ENCODE assay signal across 15 cellular contexts in genomic region chr9:137001857-137002645, GRCh38. TPM values are rescaled to one million over a fixed set of nuclear protein-coding genes. Genes with fewer than 3 reads are reported as not detected.
A peak's percentile ranks its signal among the peaks of the same experiment; 100 is the strongest.
DNase-seq lines count a peak whose midpoint lies in the region; TF ChIP-seq lines count a peak whose summit lies in the region.
"Had no signal": no experiment of that assay in that cellular context is flagged by ENCODE, and none has a peak within 500 bp of the region (broad histone marks: within the 10 kb centered on the region; RNA-seq: fewer than 3 reads in every experiment).

No MANE protein-coding gene starts in this region.

- H3K9me3 ChIP-seq in HEK293 (ENCODE audit: control insufficient read depth, insufficient read depth, low read depth, low read length) (no peaks in the 10 kb centered on the region), mesenchymal stem cell (ENCODE audit: control insufficient read depth, low read length) (no peaks in the 10 kb centered on the region), adrenal gland (replicated peaks in 1 of 3) (no peaks in the 10 kb centered on the region), prostate gland (no peaks in the 10 kb centered on the region)
- H3K9me3 ChIP-seq: BE2C, Caco-2 had no signal

- H2BK15ac ChIP-seq in mesenchymal stem cell (ENCODE audit: low read depth, poor library complexity, severe bottlenecking), result peak overlapping the region; percentile 67

- POLR2A ChIA-PET in HEK293 (lab: Yijun Ruan, JAX), result interaction anchor here (0.7 to 4.7 kb wide), 2 partner anchors 9 to 62 kb away, joined by 4 to 25 read pairs; partner anchors contain the start of gene PAXX

- H3K27me3 ChIP-seq in mesenchymal stem cell (ENCODE audit: control insufficient read depth in 1 of 2, insufficient read depth in 1 of 2, low read length in 2 of 2) (peaks cover 0 to 3% of the 10 kb centered on the region in 2 experiments), adrenal gland (no peaks in the 10 kb centered on the region), prostate gland (replicated peaks; ENCODE audit: insufficient read depth) (no peaks in the 10 kb centered on the region)
- H3K27me3 ChIP-seq: BE2C had no signal

- H3K14ac ChIP-seq in mesenchymal stem cell (ENCODE audit: low read length in 2 of 2), result no peak overlapping the region

- H2AK5ac ChIP-seq in mesenchymal stem cell (ENCODE audit: low read length, severe bottlenecking), result no peak overlapping the region

- H3K79me1 ChIP-seq in mesenchymal stem cell (replicated peaks; ENCODE audit: low read length, poor library complexity, severe bottlenecking), result no peaks in the 10 kb centered on the region

- WGBS in mesenchymal stem cell, result 93% methylated on average over 17 of the region's 20 CpGs
- WGBS in adrenal gland, 4 donors, result 83 to 88% (median 85%) methylated on average over 13 to 20 of the region's 20 CpGs
- 84% methylated on average over 20 of the region's 20 CpGs for WGBS in prostate gland

- TF ChIP-seq POLR2A in adrenal gland (IDR thresholded peaks at IDR 0.05) (no peak), prostate gland (IDR thresholded peaks at IDR 0.05) (no peak)

- H3K4me2 ChIP-seq in mesenchymal stem cell (ENCODE audit: low read length, poor library complexity, severe bottlenecking), result no peak overlapping the region

- no peak overlapping the region for H2BK120ac ChIP-seq in mesenchymal stem cell (ENCODE audit: low read depth, low read length)

- no peak overlapping the region for H3K9ac ChIP-seq in mesenchymal stem cell (ENCODE audit: low read length)

- peak overlapping the region in 1 of 2 experiments; percentile 31 for H3K4ac ChIP-seq in mesenchymal stem cell (ENCODE audit: low read depth in 1 of 2, low read length in 2 of 2)

- no peak overlapping the region for H4K8ac ChIP-seq in mesenchymal stem cell (ENCODE audit: low read length)

- peak overlapping the region in 1 of 2 experiments; percentile 35 for H2BK12ac ChIP-seq in mesenchymal stem cell (ENCODE audit: low read length in 2 of 2)

- H3K18ac ChIP-seq in mesenchymal stem cell (ENCODE audit: low read depth in 1 of 2, low read length in 2 of 2), result no peak overlapping the region

- no peaks in the 10 kb centered on the region for H3K36me3 ChIP-seq in HEK293 (ENCODE audit: control insufficient read depth in 2 of 2, insufficient read depth in 1 of 2, low read length in 2 of 2)
- no peaks in the 10 kb centered on the region for H3K36me3 ChIP-seq in mesenchymal stem cell (ENCODE audit: control insufficient read depth in 1 of 2, insufficient read depth in 2 of 2, low read depth in 1 of 2, low read length in 2 of 2)
- H3K36me3 ChIP-seq in adrenal gland (replicated peaks in 1 of 2), result no peaks in the 10 kb centered on the region
- H3K36me3 ChIP-seq in prostate gland, result no peaks in the 10 kb centered on the region
- H3K36me3 ChIP-seq: BE2C had no signal

- peak; percentile 3 for DNase-seq in iPS-NIHi11 (ENCODE audit: low spot score)
- DNase-seq in mesenchymal stem cell, result no peak
- no peak for DNase-seq in GM10266 (ENCODE audit: extremely low spot score)
- no peak for DNase-seq in adrenal gland
- no peak for DNase-seq in prostate gland (ENCODE audit: low spot score)
- DNase-seq: BE2C; Caco-2; CD4-positive, alpha-beta T cell; GOT3; H7 had no signal

- no peak overlapping the region for H2BK5ac ChIP-seq in mesenchymal stem cell (ENCODE audit: low read depth, low read length, poor library complexity, severe bottlenecking)

- intact Hi-C loops in adrenal gland (cut with DNase I), result no loop called here
- intact Hi-C loops in prostate gland (cut with DNase I), result no loop called here

- H3K4me1 ChIP-seq in HEK293 (ENCODE audit: control insufficient read depth, insufficient read depth, low read length), result no peaks in the 10 kb centered on the region
- H3K4me1 ChIP-seq in mesenchymal stem cell (ENCODE audit: control insufficient read depth, insufficient read depth, low read depth, low read length), result peaks cover 34% of the 10 kb centered on the region
- H3K4me1 ChIP-seq in adrenal gland (replicated peaks in 1 of 2), result no peaks in the 10 kb centered on the region
- H3K4me1 ChIP-seq in prostate gland (replicated peaks), result no peaks in the 10 kb centered on the region
- H3K4me1 ChIP-seq: BE2C had no signal

- H3K27ac ChIP-seq in HEK293 (ENCODE audit: extremely low read depth, low read depth, low read length) (no peak overlapping the region), mesenchymal stem cell (ENCODE audit: low read length, poor library complexity, severe bottlenecking) (no peak overlapping the region), adrenal gland (no peak overlapping the region), prostate gland (no peak overlapping the region)
- H3K27ac ChIP-seq: C4-2B had no signal

- H2AFZ ChIP-seq in mesenchymal stem cell (ENCODE audit: low read depth, low read length), result no peak overlapping the region

- TF ChIP-seq CTCF in HEK293 (tag by site-specific recombination; IDR thresholded peaks at IDR 0.05) (no peak), GM10266 (IDR thresholded peaks at IDR 0.05; ENCODE audit: control insufficient read depth, insufficient read depth, low read depth, missing control alignments) (no peak), adrenal gland (IDR thresholded peaks at IDR 0.05) (no peak), prostate gland (IDR thresholded peaks at IDR 0.05) (no peak)

- CTCF ChIA-PET in HEK293 (lab: Yijun Ruan, JAX), result interaction anchor here (0.6 to 5.2 kb wide), 8 partner anchors 27 to 231 kb away, joined by 3 to 38 read pairs (median 3); partner anchors contain the start of genes ABCA2 and AJM1

- no peak overlapping the region for H3K4me3 ChIP-seq in HEK293 (ENCODE audit: low read depth, low read length)
- no peak overlapping the region for H3K4me3 ChIP-seq in mesenchymal stem cell (ENCODE audit: insufficient read depth in 1 of 2, low read depth in 1 of 2, low read length in 2 of 2)
- H3K4me3 ChIP-seq in adrenal gland, result no peak overlapping the region
- no peak overlapping the region for H3K4me3 ChIP-seq in prostate gland
- H3K4me3 ChIP-seq: K562 had no signal

- peak overlapping the region; percentile 47 for H4K91ac ChIP-seq in mesenchymal stem cell (ENCODE audit: low read length)

- H3K23ac ChIP-seq in mesenchymal stem cell (ENCODE audit: low read length in 2 of 2), result no peak overlapping the region

TF ChIP-seq in HEK293, 187 proteins besides CTCF, POLR2A, EP300 and RAD21:
- TF ChIP-seq, protein P1, sequence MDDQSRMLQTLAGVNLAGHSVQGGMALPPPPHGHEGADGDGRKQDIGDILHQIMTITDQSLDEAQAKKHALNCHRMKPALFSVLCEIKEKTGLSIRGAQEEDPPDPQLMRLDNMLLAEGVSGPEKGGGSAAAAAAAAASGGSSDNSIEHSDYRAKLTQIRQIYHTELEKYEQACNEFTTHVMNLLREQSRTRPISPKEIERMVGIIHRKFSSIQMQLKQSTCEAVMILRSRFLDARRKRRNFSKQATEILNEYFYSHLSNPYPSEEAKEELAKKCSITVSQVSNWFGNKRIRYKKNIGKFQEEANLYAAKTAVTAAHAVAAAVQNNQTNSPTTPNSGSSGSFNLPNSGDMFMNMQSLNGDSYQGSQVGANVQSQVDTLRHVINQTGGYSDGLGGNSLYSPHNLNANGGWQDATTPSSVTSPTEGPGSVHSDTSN (CRISPR knock-in tag; IDR thresholded peaks at IDR 0.05), result no peak
- TF ChIP-seq ZNF350 (tag by site-specific recombination; IDR thresholded peaks at IDR 0.05), result no peak
- no peak for TF ChIP-seq ZNF2 (tag by site-specific recombination; IDR thresholded peaks at IDR 0.05)
- TF ChIP-seq ZNF121 (tag by site-specific recombination; IDR thresholded peaks at IDR 0.05), result peak; percentile 72
TF ChIP-seq in HEK293: peak in this region for 1.

RNA-seq across cellular contexts. Expression of gene CLIC3, which starts 5.7 kb away (rescaled TPM):
- polyA plus RNA-seq in mesenchymal stem cell (2013, experiment 1 of 2), result 4.4 TPM
- polyA plus RNA-seq in mesenchymal stem cell (2013, experiment 2 of 2), result 4.3 TPM
- total RNA-seq in adrenal gland (1 to 10 TPM in 2 of 8 donors, under 1 TPM in 4, not detected in 2; 0.67 to 1.3 (median 0.86) TPM), prostate gland (1 to 10 TPM; 4.2 to 6.7 TPM)
- 1 to 10 TPM in 2 of 3 donors, not detected in 1; 3.8 to 6.4 TPM for polyA plus RNA-seq in adrenal gland
- total RNA-seq: H7 had no signal

RNA-seq across cellular contexts. Expression of gene PAXX, which starts 9.8 kb away (rescaled TPM):
- 27.3 TPM for polyA plus RNA-seq in mesenchymal stem cell (2013, experiment 1 of 2)
- 26.3 TPM for polyA plus RNA-seq in mesenchymal stem cell (2013, experiment 2 of 2)
- total RNA-seq in adrenal gland (10 to 100 TPM; 20.5 to 44.5 (median 36.5) TPM), prostate gland (10 to 100 TPM; 61.6 to 71.8 TPM)
- 100 to 1,000 TPM in 2 of 3 donors, 1 to 10 TPM in 1; 4.9 to 363 (median 209) TPM for polyA plus RNA-seq in adrenal gland

RNA-seq across cellular contexts. Expression of gene LCNL1, which starts 19.3 kb away (rescaled TPM):
- 4.3 TPM for polyA plus RNA-seq in mesenchymal stem cell (2013, experiment 1 of 2)
- 4.1 TPM for polyA plus RNA-seq in mesenchymal stem cell (2013, experiment 2 of 2)
- total RNA-seq in adrenal gland (1 to 10 TPM in 3 of 8 donors, under 1 TPM in 3, not detected in 2; 0.19 to 2.8 (median 0.78) TPM), prostate gland (10 to 100 TPM in 1 of 2 donors, under 1 TPM in 1; 0.41 to 22.5 TPM)
- polyA plus RNA-seq in adrenal gland, result 10 to 100 TPM in 1 of 3 donors, 1 to 10 TPM in 1, under 1 TPM in 1; 0.26 to 10.5 (median 8.2) TPM
- total RNA-seq: A172, Caco-2, HT-29 had no signal

RNA-seq across cellular contexts. Expression of gene PTGDS, which starts 24.7 kb away (rescaled TPM):
- polyA plus RNA-seq in mesenchymal stem cell (2013, experiment 1 of 2), result 172 TPM
- 175 TPM for polyA plus RNA-seq in mesenchymal stem cell (2013, experiment 2 of 2)
- total RNA-seq in adrenal gland, result 100 to 1,000 TPM in 6 of 8 donors, 10 to 100 TPM in 2; 42.0 to 607 (median 219) TPM
- polyA plus RNA-seq in adrenal gland, result 100 to 1,000 TPM in 2 of 3 donors, 10 to 100 TPM in 1; 23.8 to 812 (median 672) TPM
- 1,000 to 10,000 TPM in 1 of 2 donors, 10 to 100 TPM in 1; 59.4 to 5,242 TPM for total RNA-seq in prostate gland
- total RNA-seq: A172, Caco-2, HT-29 had no signal

RNA-seq across cellular contexts. Expression of gene ABCA2, which starts 26.0 kb away (rescaled TPM):
- polyA plus RNA-seq in mesenchymal stem cell (2013, experiment 1 of 2), result 20.0 TPM
- 17.9 TPM for polyA plus RNA-seq in mesenchymal stem cell (2013, experiment 2 of 2)
- total RNA-seq in adrenal gland (10 to 100 TPM; 25.2 to 54.4 (median 31.5) TPM), prostate gland (10 to 100 TPM; 27.4 to 79.1 TPM)
- polyA plus RNA-seq in adrenal gland, result 100 to 1,000 TPM in 1 of 3 donors, 10 to 100 TPM in 2; 13.6 to 150 (median 69.8) TPM
